In the genomic region with DNA sequence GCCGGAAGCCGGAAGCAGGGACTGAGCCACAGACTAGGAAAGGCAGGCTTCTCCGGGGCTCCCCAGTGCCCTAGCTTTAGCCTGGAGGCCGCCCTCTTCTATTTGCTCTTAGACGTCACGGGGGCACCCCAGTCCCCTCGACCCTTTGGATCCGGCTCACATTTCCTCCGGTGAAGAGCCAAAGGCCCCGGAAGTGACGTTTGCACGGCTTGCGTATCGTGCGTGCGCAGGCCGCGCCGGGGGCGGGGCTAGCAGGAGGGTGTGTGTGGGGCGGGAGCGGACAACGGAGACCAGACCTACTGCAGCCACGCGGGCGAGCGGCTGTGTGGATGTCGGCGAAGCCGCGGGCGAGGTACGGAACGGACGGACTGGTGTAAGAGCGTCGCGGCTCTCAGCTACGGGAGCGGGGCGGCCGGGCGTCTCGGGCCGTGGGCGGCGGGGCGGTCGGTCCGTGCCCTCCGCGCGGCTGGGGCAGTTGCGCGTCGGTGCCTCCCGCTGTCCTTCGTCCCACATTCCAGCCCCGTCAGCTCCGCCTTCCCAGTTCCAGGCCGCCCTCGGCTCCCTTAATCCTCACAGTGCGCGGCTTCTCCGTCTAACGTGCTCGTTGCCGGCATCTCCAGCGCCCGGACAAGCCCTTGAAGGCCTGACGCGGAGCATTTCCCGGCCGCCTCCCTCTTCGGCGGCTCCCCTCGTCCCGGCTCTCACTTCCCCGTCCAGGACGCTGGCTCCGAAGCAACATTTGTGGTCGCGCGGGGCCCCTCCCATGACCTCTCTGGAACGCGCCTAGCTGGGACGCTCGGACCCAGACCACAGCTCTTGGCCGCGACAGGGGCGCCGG, we compare ENCODE assay signal across 1 cellular context.
TF ChIP-seq lines count a peak whose summit lies in the region.

No MANE protein-coding gene starts in this region.

TF ChIP-seq in H1, 55 proteins besides CTCF, POLR2A, EP300 and RAD21:
- peak; percentile 88 for TF ChIP-seq TBP (IDR thresholded peaks at IDR 0.05; ENCODE audit: low read depth, low read length)
- no peak for TF ChIP-seq CBX5 (IDR thresholded peaks at IDR 0.05; ENCODE audit: low read depth, low read length)
- no peak for TF ChIP-seq CBX8 (IDR thresholded peaks at IDR 0.05; ENCODE audit: borderline replicate concordance, low read depth, low read length)
- peak; percentile 94 for TF ChIP-seq CREB1 (IDR thresholded peaks at IDR 0.05)
- no peak for TF ChIP-seq CEBPB (IDR thresholded peaks at IDR 0.05; ENCODE audit: low read depth, low read length)
- peak; percentile 78 for TF ChIP-seq ASH2L (IDR thresholded peaks at IDR 0.05; ENCODE audit: low read length)
- 0 out of 2 replicates have a peak, but pooled peaks have one; percentile 25 for TF ChIP-seq JUND (IDR thresholded peaks at IDR 0.05; ENCODE audit: low read length)
- TF ChIP-seq GABPA (IDR thresholded peaks at IDR 0.05; ENCODE audit: borderline replicate concordance, insufficient read depth, low read length) = peak; percentile 86; the same call in 1 of the 2 replicates
- TF ChIP-seq SP4 (IDR thresholded peaks at IDR 0.05; ENCODE audit: low read length) = no peak
- 0 out of 4 replicates have a peak, but pooled peaks of 1 of the 2 experiments have one; percentile 57 for TF ChIP-seq SIN3A (conservative IDR thresholded peaks at IDR 0.05 in 1 of 2, IDR thresholded peaks at IDR 0.05 in 1 of 2; ENCODE audit: low read depth in 1 of 2, low read length in 2 of 2)
- peak; percentile 98 for TF ChIP-seq PHF8 (conservative IDR thresholded peaks at IDR 0.05; ENCODE audit: low read depth, low read length)
- 0 out of 4 replicates have a peak, but pooled peaks of 1 of the 2 experiments have one; percentile 76 for TF ChIP-seq HDAC2 (IDR thresholded peaks at IDR 0.05; ENCODE audit: borderline replicate concordance in 1 of 2, low read depth in 2 of 2, low read length in 2 of 2)
- peak; percentile 93 for TF ChIP-seq TEAD4 (IDR thresholded peaks at IDR 0.05; ENCODE audit: low read depth, low read length)
- no peak for TF ChIP-seq FOSL1 (IDR thresholded peaks at IDR 0.05; ENCODE audit: insufficient read depth, low read depth, low read length)
- TF ChIP-seq, protein P1, sequence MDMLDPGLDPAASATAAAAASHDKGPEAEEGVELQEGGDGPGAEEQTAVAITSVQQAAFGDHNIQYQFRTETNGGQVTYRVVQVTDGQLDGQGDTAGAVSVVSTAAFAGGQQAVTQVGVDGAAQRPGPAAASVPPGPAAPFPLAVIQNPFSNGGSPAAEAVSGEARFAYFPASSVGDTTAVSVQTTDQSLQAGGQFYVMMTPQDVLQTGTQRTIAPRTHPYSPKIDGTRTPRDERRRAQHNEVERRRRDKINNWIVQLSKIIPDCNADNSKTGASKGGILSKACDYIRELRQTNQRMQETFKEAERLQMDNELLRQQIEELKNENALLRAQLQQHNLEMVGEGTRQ (IDR thresholded peaks at IDR 0.05; ENCODE audit: low read length) = peak; percentile 73
- no peak for TF ChIP-seq BRCA1 (IDR thresholded peaks at IDR 0.05; ENCODE audit: low read depth, low read length)
- TF ChIP-seq, protein P2, sequence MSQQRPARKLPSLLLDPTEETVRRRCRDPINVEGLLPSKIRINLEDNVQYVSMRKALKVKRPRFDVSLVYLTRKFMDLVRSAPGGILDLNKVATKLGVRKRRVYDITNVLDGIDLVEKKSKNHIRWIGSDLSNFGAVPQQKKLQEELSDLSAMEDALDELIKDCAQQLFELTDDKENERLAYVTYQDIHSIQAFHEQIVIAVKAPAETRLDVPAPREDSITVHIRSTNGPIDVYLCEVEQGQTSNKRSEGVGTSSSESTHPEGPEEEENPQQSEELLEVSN (IDR thresholded peaks at IDR 0.05) = peak; percentile 94
- peak; percentile 88 for TF ChIP-seq KDM4A (IDR thresholded peaks at IDR 0.05; ENCODE audit: low read depth, low read length, severe bottlenecking)
- TF ChIP-seq RBBP5 (IDR thresholded peaks at IDR 0.05; ENCODE audit: borderline replicate concordance, low read depth, low read length) = peak; percentile 92
- TF ChIP-seq TAF7 (optimal IDR thresholded peaks at IDR 0.05; ENCODE audit: borderline replicate concordance, low read depth, low read length) = peak; percentile 83
- TF ChIP-seq CHD1 (IDR thresholded peaks at IDR 0.05; ENCODE audit: low read depth, low read length) = no peak
- peak; percentile 97 for TF ChIP-seq TAF1 (IDR thresholded peaks at IDR 0.05; ENCODE audit: low read depth, low read length)
- TF ChIP-seq NRF1 (IDR thresholded peaks at IDR 0.05; ENCODE audit: low read depth, low read length) = peak; percentile 65
- TF ChIP-seq EZH2 (IDR thresholded peaks at IDR 0.05; ENCODE audit: low read depth, low read length, severe bottlenecking) = no peak
- TF ChIP-seq EGR1 (IDR thresholded peaks at IDR 0.05; ENCODE audit: borderline replicate concordance, low read depth, low read length) = no peak
- TF ChIP-seq, protein P3, sequence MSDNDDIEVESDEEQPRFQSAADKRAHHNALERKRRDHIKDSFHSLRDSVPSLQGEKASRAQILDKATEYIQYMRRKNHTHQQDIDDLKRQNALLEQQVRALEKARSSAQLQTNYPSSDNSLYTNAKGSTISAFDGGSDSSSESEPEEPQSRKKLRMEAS (IDR thresholded peaks at IDR 0.05) = peak; percentile 96
- TF ChIP-seq KDM5A (IDR thresholded peaks at IDR 0.05; ENCODE audit: low read length) = no peak
- TF ChIP-seq SAP30 (IDR thresholded peaks at IDR 0.05; ENCODE audit: insufficient read depth, insufficient replicate concordance, low read length) = peak; percentile 18
- TF ChIP-seq CTBP2 (IDR thresholded peaks at IDR 0.05; ENCODE audit: borderline replicate concordance, insufficient read depth, insufficient read length, low read length) = no peak
- TF ChIP-seq, protein P4, sequence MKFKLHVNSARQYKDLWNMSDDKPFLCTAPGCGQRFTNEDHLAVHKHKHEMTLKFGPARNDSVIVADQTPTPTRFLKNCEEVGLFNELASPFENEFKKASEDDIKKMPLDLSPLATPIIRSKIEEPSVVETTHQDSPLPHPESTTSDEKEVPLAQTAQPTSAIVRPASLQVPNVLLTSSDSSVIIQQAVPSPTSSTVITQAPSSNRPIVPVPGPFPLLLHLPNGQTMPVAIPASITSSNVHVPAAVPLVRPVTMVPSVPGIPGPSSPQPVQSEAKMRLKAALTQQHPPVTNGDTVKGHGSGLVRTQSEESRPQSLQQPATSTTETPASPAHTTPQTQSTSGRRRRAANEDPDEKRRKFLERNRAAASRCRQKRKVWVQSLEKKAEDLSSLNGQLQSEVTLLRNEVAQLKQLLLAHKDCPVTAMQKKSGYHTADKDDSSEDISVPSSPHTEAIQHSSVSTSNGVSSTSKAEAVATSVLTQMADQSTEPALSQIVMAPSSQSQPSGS (IDR thresholded peaks at IDR 0.05; ENCODE audit: low read length) = no peak
- peak; percentile 99 for TF ChIP-seq POLR2AphosphoS5 (IDR thresholded peaks at IDR 0.05; ENCODE audit: low read depth, low read length)
- no peak for TF ChIP-seq GTF2F1 (IDR thresholded peaks at IDR 0.05; ENCODE audit: borderline replicate concordance, low read depth, low read length)
- TF ChIP-seq BCL11A (IDR thresholded peaks at IDR 0.05; ENCODE audit: low read depth in 2 of 2, low read length in 2 of 2) = no peak
- TF ChIP-seq RNF2 (IDR thresholded peaks at IDR 0.05; ENCODE audit: borderline replicate concordance, low read depth, low read length, missing control alignments, poor library complexity, severe bottlenecking) = no peak
